Comparison of ENCODE assay signal across 23 cellular contexts in genomic region chr15:58308742-58309355, GRCh38.
A peak's percentile ranks its signal among the peaks of the same experiment; 100 is the strongest.
DNase-seq lines count a peak whose midpoint lies in the region; ATAC-seq and TF ChIP-seq lines count a peak whose summit lies in the region.
"Had no signal": no experiment of that assay in that cellular context is flagged by ENCODE, and none has a peak within 500 bp of the region (broad histone marks: within the 10 kb centered on the region; RNA-seq: fewer than 3 reads in every experiment).

No MANE protein-coding gene starts in this region.

- H3K27me3 ChIP-seq in GM06990 (replicated peaks; ENCODE audit: control insufficient read depth, insufficient read depth, low read length) = no peaks in the 10 kb centered on the region
- H3K27me3 ChIP-seq: BE2C, body of pancreas, colonic mucosa, testis had no signal

- H3K27me3 Mint-ChIP-seq in neural crest cell (ENCODE audit: low read depth) (no peaks in the 10 kb centered on the region), WTC11 (ENCODE audit: low read depth) (no peaks in the 10 kb centered on the region)
- H3K27me3 Mint-ChIP-seq: activated CD4-positive, alpha-beta T cell treated with anti-CD3 and anti-CD28 coated beads, Interleukin-2, amount 10 ng/mL, durations not matched to agents 7 days and 5 days; activated naive CD8-positive, alpha-beta T cell treated with anti-CD3 and anti-CD28 coated beads, Interleukin-2, amount 50 U/mL, for 24 hours; natural killer cell treated with Interleukin-12 subunit alpha and Interleukin-12 subunit beta and Interleukin-15 and Interleukin-18, amount 100 ng/mL, for 72 hours had no signal

- TF ChIP-seq CTCF in GM06990 (IDR thresholded peaks at IDR 0.05; ENCODE audit: insufficient read depth, low read length, poor library complexity, severe bottlenecking) (peak; percentile 14), VCaP (conservative IDR thresholded peaks at IDR 0.05) (no peak), neural crest cell (conservative IDR thresholded peaks at IDR 0.05) (no peak), WTC11 (IDR thresholded peaks at IDR 0.05) (no peak)

- 0 out of 2 replicates have a peak overlapping the region, but pooled peaks have one; percentile 82 for H3K27ac ChIP-seq in VCaP
- H3K27ac ChIP-seq: body of pancreas, colonic mucosa, testis had no signal

- H3K4me3 Mint-ChIP-seq in neural crest cell = no peak overlapping the region
- no peak overlapping the region for H3K4me3 Mint-ChIP-seq in WTC11
- H3K4me3 Mint-ChIP-seq: activated CD4-positive, alpha-beta T cell treated with anti-CD3 and anti-CD28 coated beads, Interleukin-2, amount 10 ng/mL, durations not matched to agents 7 days and 5 days; activated naive CD8-positive, alpha-beta T cell treated with anti-CD3 and anti-CD28 coated beads, Interleukin-2, amount 50 U/mL, for 24 hours; natural killer cell treated with Interleukin-12 subunit alpha and Interleukin-12 subunit beta and Interleukin-15 and Interleukin-18, amount 100 ng/mL, for 72 hours had no signal

- CTCF ChIA-PET in WTC11 (lab: Charles Lee) = interaction anchor here (0.5 to 1.7 kb wide), 14 partner anchors 8 to 289 kb away, joined by 3 to 6 read pairs (median 4); no protein-coding TSS in a partner anchor

- no peaks in the 10 kb centered on the region for H3K36me3 Mint-ChIP-seq in neural crest cell (ENCODE audit: low read depth)
- H3K36me3 Mint-ChIP-seq in WTC11 = no peaks in the 10 kb centered on the region
- H3K36me3 Mint-ChIP-seq: natural killer cell treated with Interleukin-12 subunit alpha and Interleukin-12 subunit beta and Interleukin-15 and Interleukin-18, amount 100 ng/mL, for 72 hours had no signal

- H3K27ac Mint-ChIP-seq in neural crest cell (ENCODE audit: unreplicated experiment) (peak overlapping the region; percentile 82), WTC11 (no peak overlapping the region)
- H3K27ac Mint-ChIP-seq: activated CD4-positive, alpha-beta T cell treated with anti-CD3 and anti-CD28 coated beads, Interleukin-2, amount 10 ng/mL, durations not matched to agents 7 days and 5 days; activated T-helper 2 cell treated with anti-CD3 and anti-CD28 coated beads, Interferon-gamma antibody, Interleukin-2, Interleukin-4, amounts not matched to agents 10 μg/mL and 5 μg/mL and 100 μg/mL, durations not matched to agents 14 hours and 24 hours and 36 hours; natural killer cell treated with Interleukin-12 subunit alpha and Interleukin-12 subunit beta and Interleukin-15 and Interleukin-18, amount 100 ng/mL, for 72 hours had no signal

- H3K9me3 Mint-ChIP-seq in neural crest cell = peaks cover 9% of the 10 kb centered on the region
- H3K9me3 Mint-ChIP-seq in WTC11 = no peaks in the 10 kb centered on the region
- H3K9me3 Mint-ChIP-seq: activated CD4-positive, alpha-beta T cell treated with anti-CD3 and anti-CD28 coated beads, Interleukin-2, amount 10 ng/mL, durations not matched to agents 7 days and 5 days; activated naive CD8-positive, alpha-beta T cell treated with anti-CD3 and anti-CD28 coated beads, Interleukin-2, amount 50 U/mL, for 24 hours; activated T-helper 2 cell treated with anti-CD3 and anti-CD28 coated beads, Interferon-gamma antibody, Interleukin-2, Interleukin-4, amounts not matched to agents 10 μg/mL and 5 μg/mL and 100 μg/mL, durations not matched to agents 14 hours and 24 hours and 36 hours; natural killer cell treated with Interleukin-12 subunit alpha and Interleukin-12 subunit beta and Interleukin-15 and Interleukin-18, amount 100 ng/mL, for 72 hours had no signal

- H3K36me3 ChIP-seq in GM06990 (ENCODE audit: control insufficient read depth, insufficient read depth, low read length) = no peaks in the 10 kb centered on the region
- H3K36me3 ChIP-seq: BE2C, colonic mucosa had no signal

- POLR2A ChIA-PET in WTC11 (lab: Charles Lee) = no interaction called here

- ATAC-seq in HG03139 (IDR thresholded peaks at IDR 0.05; ENCODE audit: unreplicated experiment) (no peak), WTC11 (no peak)
- ATAC-seq: activated naive CD8-positive, alpha-beta T cell treated with anti-CD3 and anti-CD28 coated beads, Interleukin-2, amount 50 U/mL, for 24 hours; body of pancreas; left colon; natural killer cell treated with Interleukin-12 subunit alpha and Interleukin-12 subunit beta and Interleukin-15 and Interleukin-18, amount 100 ng/mL, for 72 hours had no signal

- H3K4me1 Mint-ChIP-seq in neural crest cell = peaks cover 36% of the 10 kb centered on the region
- H3K4me1 Mint-ChIP-seq in WTC11 = peaks cover 25% of the 10 kb centered on the region

- H3K4me3 ChIP-seq in GM06990 (replicated peaks; ENCODE audit: low read depth, low read length) = no peak overlapping the region
- H3K4me3 ChIP-seq: body of pancreas, colonic mucosa, testis had no signal

- DNase-seq in GM06990 (ENCODE audit: extremely low read depth, insufficient read length) (no peak), HT-29 (ENCODE audit: low spot score) (peak; percentile 32), neural crest cell (ENCODE audit: low read depth, low spot score) (no peak), NCI-H1105 treated with DMSO at 0.1 percent for 48 hours (lab: John Stamatoyannopoulos, UW) (no peak), WTC11 (ENCODE audit: low spot score) (no peak)
- DNase-seq: activated CD4-positive, alpha-beta T cell treated with anti-CD3 and anti-CD28 coated beads, Interleukin-2, amount 10 ng/mL, durations not matched to agents 7 days and 5 days; activated naive CD8-positive, alpha-beta T cell treated with anti-CD3 and anti-CD28 coated beads, Interleukin-2, amount 50 U/mL, for 24 hours; BE2C; body of pancreas; colonic mucosa; head of caudate nucleus; KG1; left colon; NCI-H1092; NCI-H2081 treated with DMSO at 0.1 percent for 48 hours; posterior cingulate gyrus; SHP77 treated with DMSO at 0.1 percent for 48 hours; T-helper 1 cell; testis had no signal

TF ChIP-seq in WTC11, 78 proteins besides CTCF, POLR2A, EP300 and RAD21:
- TF ChIP-seq NFATC4 (CRISPR knock-in tag; IDR thresholded peaks at IDR 0.05) (no peak), SP1 (CRISPR knock-in tag; conservative IDR thresholded peaks at IDR 0.05) (no peak)
